21 cellular contexts compared by ENCODE assay signal in genomic region chr2:3598912-3599854, GRCh38. TPM values are rescaled to one million over a fixed set of nuclear protein-coding genes. Genes with fewer than 3 reads are reported as not detected.
"Had no signal": no experiment of that assay in that cellular context is flagged by ENCODE, and none has a peak within 500 bp of the region (broad histone marks: within the 10 kb centered on the region; RNA-seq: fewer than 3 reads in every experiment).

No MANE protein-coding gene starts in this region.

- ATAC-seq: activated CD4-positive, CD25-positive, alpha-beta regulatory T cell treated with anti-CD3 and anti-CD28 coated beads, Interleukin-2, amount 50 U/mL, for 24 hours; sciatic nerve; stimulated activated naive B cell treated with anti-CD40 and anti-IgM and Interleukin-4, amounts not matched to agents 10 μg/mL and 1 μg/mL and 100 μg/mL, for 72 hours had no signal

- H3K36me3 ChIP-seq: neutrophil, spleen, transverse colon had no signal

- DNase-seq: activated CD4-positive, alpha-beta T cell treated with anti-CD3 and anti-CD28 coated beads, Interleukin-2, amount 50 U/mL, for 4 hours; activated CD8-positive, alpha-beta memory T cell treated with anti-CD3 and anti-CD28 coated beads, Interleukin-2, amount 50 U/mL, for 4 hours; activated naive CD4-positive, alpha-beta T cell treated with anti-CD3 and anti-CD28 coated beads, Interleukin-2, amount 10 ng/mL, durations not matched to agents 7 days and 5 days; cortex of kidney; effector memory CD4-positive, alpha-beta T cell; midbrain; spleen; stimulated activated CD4-positive, alpha-beta T cell treated with anti-CD3 and anti-CD28 coated beads, Interleukin-2, amount 100 ng/mL, for 24 hours; stimulated activated naive B cell treated with anti-CD40 and anti-IgM and Interleukin-4, amounts not matched to agents 10 μg/mL and 1 μg/mL and 100 μg/mL, for 72 hours; T-helper 2 cell; transverse colon had no signal

- H3K27ac ChIP-seq: epithelial cell of prostate, hepatocyte, neutrophil, spleen, transverse colon had no signal

- H3K4me3 ChIP-seq: hepatocyte, spleen, transverse colon had no signal

- H3K27me3 ChIP-seq: hepatocyte, transverse colon had no signal

- H3K4me1 ChIP-seq: transverse colon had no signal

- H3K4me2 ChIP-seq: hepatocyte had no signal

- H3K9me3 ChIP-seq: neutrophil, spleen, transverse colon had no signal

RNA-seq across cellular contexts. Expression of gene COLEC11, which starts 4.3 kb away (rescaled TPM):
- total RNA-seq: activated T-helper 1 cell treated with anti-CD3 and anti-CD28 coated beads, Interleukin-12 subunit alpha, Interleukin-12 subunit beta, Interleukin-2, Interleukin-4 antibody, amounts not matched to agents 30 ng/mL and 10 ng/mL and 1 ng/mL, durations not matched to agents 14 hours and 24 hours and 36 hours; kidney epithelial cell; progenitor cell of endocrine pancreas had no signal

RNA-seq across cellular contexts. Expression of gene ALLC, which starts 58.8 kb away (rescaled TPM):
- total RNA-seq: activated T-helper 1 cell treated with anti-CD3 and anti-CD28 coated beads, Interleukin-12 subunit alpha, Interleukin-12 subunit beta, Interleukin-2, Interleukin-4 antibody, amounts not matched to agents 30 ng/mL and 10 ng/mL and 1 ng/mL, durations not matched to agents 14 hours and 24 hours and 36 hours; cardiac septum; hepatocyte; progenitor cell of endocrine pancreas; spleen; subcutaneous adipose tissue; transverse colon had no signal
